ENCODE assay signal across 9 cellular contexts in the genomic region with DNA sequence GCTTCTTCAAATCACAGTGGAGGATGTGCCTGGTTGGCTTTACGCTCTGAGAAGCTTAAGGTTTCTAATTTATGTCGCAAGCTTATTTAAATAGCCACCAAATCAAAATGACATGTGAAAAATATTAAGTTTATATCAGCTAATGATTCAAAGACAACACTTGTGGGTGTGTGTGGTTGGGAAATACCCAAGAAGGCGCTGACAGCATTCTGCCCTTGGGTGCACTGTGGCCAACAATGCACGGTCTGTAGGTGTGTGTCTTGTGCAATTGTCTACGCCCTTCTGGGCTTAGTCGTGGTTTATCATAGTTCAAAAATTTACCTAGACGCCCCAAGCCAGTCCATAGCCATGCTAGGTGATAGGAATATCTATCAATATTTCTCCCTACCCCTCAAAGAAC.
DNase-seq lines count a peak whose midpoint lies in the region; ATAC-seq and TF ChIP-seq lines count a peak whose summit lies in the region.
"Had no signal": no experiment of that assay in that cellular context is flagged by ENCODE, and none has a peak within 500 bp of the region (broad histone marks: within the 10 kb centered on the region; RNA-seq: fewer than 3 reads in every experiment).

No MANE protein-coding gene starts in this region.

- no peak overlapping the region for H3K4me3 Mint-ChIP-seq in endothelial cell (ENCODE audit: unreplicated experiment)

- no peak for TF ChIP-seq CTCF in endothelial cell (IDR thresholded peaks at IDR 0.05; ENCODE audit: unreplicated experiment)

- H3K9me3 Mint-ChIP-seq in endothelial cell (ENCODE audit: unreplicated experiment): no peaks in the 10 kb centered on the region

- ATAC-seq in GM18517 (IDR thresholded peaks at IDR 0.05; ENCODE audit: unreplicated experiment) (peak; percentile 78), GM21717 (IDR thresholded peaks at IDR 0.05; ENCODE audit: unreplicated experiment) (peak; percentile 85), HG03095 (IDR thresholded peaks at IDR 0.05; ENCODE audit: unreplicated experiment) (no peak)
- ATAC-seq: left lobe of liver had no signal

- no peaks in the 10 kb centered on the region for H3K27me3 Mint-ChIP-seq in endothelial cell (ENCODE audit: unreplicated experiment)

- H3K27ac Mint-ChIP-seq in endothelial cell (ENCODE audit: unreplicated experiment): no peak overlapping the region

- DNase-seq in HPDE6-E6E7 (ENCODE audit: extremely low spot score) (peak; percentile 92), kidney tubule cell (ENCODE audit: low spot score) (peak; percentile 90), NCI-H1436 treated with DMSO at 0.1 percent for 48 hours (lab: John Stamatoyannopoulos, UW) (no peak), endothelial cell (ENCODE audit: low spot score) (no peak)
- DNase-seq in activated naive CD4-positive, alpha-beta T cell treated with anti-CD3 and anti-CD28 coated beads, Interleukin-2, amount 50 U/mL, for 16 hours: no peak

- no peaks in the 10 kb centered on the region for H3K4me1 Mint-ChIP-seq in endothelial cell (ENCODE audit: unreplicated experiment)

- H3K36me3 Mint-ChIP-seq in endothelial cell (ENCODE audit: low read depth, unreplicated experiment): no peaks in the 10 kb centered on the region

Comparison
In these comparisons a context has a peak if more than half of its experiments do, and no peak if none do; other contexts are left out.
1. DNase-seq: peak in HPDE6-E6E7 (single experiment) and kidney tubule cell (single experiment); none in NCI-H1436 treated with DMSO at 0.1 percent for 48 hours (single experiment), activated naive CD4-positive, alpha-beta T cell treated with anti-CD3 and anti-CD28 coated beads, Interleukin-2, amount 50 U/mL, for 16 hours (single experiment) and endothelial cell (single experiment).